8 cellular contexts compared by ENCODE assay signal in the genomic region with DNA sequence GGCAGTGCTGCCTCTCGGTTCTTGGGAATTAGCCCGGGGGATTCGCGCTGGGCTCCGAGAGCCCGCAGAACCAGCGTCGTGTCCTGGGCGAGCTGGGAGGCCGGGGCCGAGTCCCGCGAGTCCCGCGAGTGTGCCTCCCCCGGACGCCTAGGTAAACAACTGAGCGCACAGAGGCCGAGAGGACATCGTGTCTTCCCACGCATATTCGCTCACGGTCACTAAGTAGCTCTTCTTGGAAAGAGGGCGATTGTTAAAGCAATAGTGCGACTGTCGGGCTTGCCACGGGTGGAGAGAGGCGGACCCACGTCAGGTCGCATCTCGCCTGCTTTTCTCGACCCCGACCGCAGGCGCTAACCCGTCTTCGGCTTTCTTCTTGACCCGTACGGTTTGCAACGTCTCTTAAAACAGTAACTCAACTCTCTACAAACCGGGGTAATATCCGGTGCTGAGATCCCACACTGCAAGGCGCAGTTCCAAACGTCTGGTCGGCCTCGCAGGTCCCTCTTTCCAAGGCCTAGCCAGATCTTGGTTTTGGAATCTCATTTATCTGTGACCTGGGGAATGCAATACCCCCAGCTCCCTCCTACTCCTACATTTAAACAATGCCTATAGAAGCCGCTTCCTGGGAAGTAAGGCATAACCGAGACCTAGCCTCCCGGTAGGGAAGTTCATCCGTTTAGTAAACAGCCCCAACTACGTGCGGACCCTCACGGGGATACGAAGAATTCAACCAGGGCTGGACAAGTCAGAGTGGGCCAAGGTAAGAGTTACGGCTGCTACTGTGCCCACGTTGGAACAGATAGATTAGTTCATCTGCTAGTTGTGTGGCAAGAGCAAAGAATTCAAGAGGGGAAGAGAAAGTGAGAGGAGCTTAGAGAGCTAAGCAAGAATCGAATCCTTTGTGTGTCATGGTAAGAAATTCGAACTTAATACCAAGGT. TPM values are rescaled to one million over a fixed set of nuclear protein-coding genes. Genes with fewer than 3 reads are reported as not detected.
DNase-seq lines count a peak whose midpoint lies in the region; ATAC-seq and TF ChIP-seq lines count a peak whose summit lies in the region.

No MANE protein-coding gene starts in this region.

- H3K27ac ChIP-seq in HCT116 (ENCODE audit: low read depth, low read length), result peak overlapping the region; percentile 88
- H3K27ac ChIP-seq in MM.1S (ENCODE audit: low read length), result peak overlapping the region; percentile 90

- in situ Hi-C loops in GM13977 (cut with MboI; ENCODE audit: low pct_unique_long_range_greater_than_20kb, low sequenced_read_pairs, unreplicated experiment), result loop anchor here (10.0 to 25.0 kb wide), 2 partner anchors 488 to 695 kb away; partner anchors contain the start of genes CAPS2 and GLIPR1L1

- BruUV-seq in HCT116 (replicated peaks; lab: Mats Ljungman, UMichigan), result no TSS peak

- H3K9ac ChIP-seq in HCT116 (ENCODE audit: low read length), result peak overlapping the region; percentile 92
- H3K9ac ChIP-seq in MM.1S (ENCODE audit: low read length), result peak overlapping the region; percentile 94

- H3K27me3 Mint-ChIP-seq in natural killer cell (ENCODE audit: low read depth in 2 of 2), result no peaks in the 10 kb centered on the region

- H3K4me2 ChIP-seq in HCT116 (ENCODE audit: low read length) (peak overlapping the region; percentile 94), MM.1S (ENCODE audit: low read depth, low read length) (peak overlapping the region; percentile 90)

- peak; percentile 0 for ATAC-seq in HCT116
- ATAC-seq in natural killer cell, result peak; percentile 18 to 37 (median 33)

- no peak for TF ChIP-seq RAD21 in HCT116 (IDR thresholded peaks at IDR 0.05; ENCODE audit: low read depth)

- peak overlapping the region; percentile 95 to 98 for H3K27ac Mint-ChIP-seq in natural killer cell

- peaks cover 4 to 20% of the 10 kb centered on the region in 2 experiments; a peak in 3 of 4 replicates for H3K36me3 ChIP-seq in HCT116 (ENCODE audit: control insufficient read depth in 1 of 2, insufficient read depth in 2 of 2, low read length in 2 of 2)
- H3K36me3 ChIP-seq in MM.1S (replicated peaks; ENCODE audit: insufficient read depth, low read length), result no peaks in the 10 kb centered on the region

- no peaks in the 10 kb centered on the region for H3K9me3 ChIP-seq in HCT116 (ENCODE audit: control insufficient read depth in 1 of 2, insufficient read depth in 1 of 2, low read depth in 1 of 2, low read length in 2 of 2)
- H3K9me3 ChIP-seq in MM.1S (replicated peaks; ENCODE audit: insufficient read depth, low read length), result no peaks in the 10 kb centered on the region

- H3K36me3 Mint-ChIP-seq in natural killer cell, result no peaks in the 10 kb centered on the region

- H3K4me3 Mint-ChIP-seq in natural killer cell, result peak overlapping the region; percentile 93

- H2AFZ ChIP-seq in HCT116 (ENCODE audit: low read depth, low read length, poor library complexity, severe bottlenecking), result no peak overlapping the region
- peak overlapping the region; percentile 94 for H2AFZ ChIP-seq in MM.1S (ENCODE audit: low read length)

- no peaks in the 10 kb centered on the region for H3K9me3 Mint-ChIP-seq in natural killer cell

- H3K27me3 ChIP-seq in HCT116 (ENCODE audit: insufficient read depth, low read length) (no peaks in the 10 kb centered on the region), MM.1S (replicated peaks; ENCODE audit: insufficient read depth, low read length) (no peaks in the 10 kb centered on the region)

- H4K20me1 ChIP-seq in HCT116 (ENCODE audit: insufficient read depth), result no peaks in the 10 kb centered on the region
- H4K20me1 ChIP-seq in MM.1S (ENCODE audit: insufficient read depth, low read length), result no peaks in the 10 kb centered on the region

- peak; percentile 47 for TF ChIP-seq POLR2A in HCT116 (IDR thresholded peaks at IDR 0.05; ENCODE audit: borderline replicate concordance, extremely low read depth, insufficient read depth, insufficient read length)

- H3K4me1 Mint-ChIP-seq in natural killer cell, result peaks cover 36 to 37% of the 10 kb centered on the region in 2 donors

- H3K4me3 ChIP-seq in HCT116 (replicated peaks in 1 of 2; ENCODE audit: low read depth in 1 of 2, low read length in 2 of 2), result peak overlapping the region; percentile 75
- H3K4me3 ChIP-seq in MM.1S (ENCODE audit: low read length), result peak overlapping the region; percentile 96

- H3K9me2 ChIP-seq in HCT116 (ENCODE audit: insufficient read depth) (no peaks in the 10 kb centered on the region), MM.1S (replicated peaks; ENCODE audit: insufficient read depth, low read length) (no peaks in the 10 kb centered on the region)

- TF ChIP-seq CTCF in GM13977 (IDR thresholded peaks at IDR 0.05; ENCODE audit: extremely low read depth, insufficient read depth, missing control alignments) (no peak), HCT116 (IDR thresholded peaks at IDR 0.05 in 2 of 3, conservative IDR thresholded peaks at IDR 0.05 in 1 of 3; ENCODE audit: borderline replicate concordance in 1 of 3, insufficient read depth in 1 of 3, low read depth in 2 of 3, low read length in 2 of 3) (no peak), MM.1S (IDR thresholded peaks at IDR 0.05; ENCODE audit: low read length) (no peak), natural killer cell (IDR thresholded peaks at IDR 0.05) (no peak)

- H3K4me1 ChIP-seq in HCT116 (ENCODE audit: control insufficient read depth in 1 of 2, insufficient read depth in 2 of 2, low read length in 2 of 2) (peaks cover 23 to 53% of the 10 kb centered on the region in 2 experiments), MM.1S (ENCODE audit: low read length) (peaks cover 19% of the 10 kb centered on the region)

- intact Hi-C loops in HCT116 (cut with micrococcal nuclease) (loop anchor here (10.0 kb wide), 1 partner anchor 422 kb away; no protein-coding TSS in a partner anchor), natural killer cell (cut with micrococcal nuclease) (loop anchor here (5.0 kb wide), 2 partner anchors 395 to 520 kb away; partner anchors contain the start of gene KRR1)

- peaks cover 58% of the 10 kb centered on the region for H3K79me2 ChIP-seq in HCT116 (ENCODE audit: insufficient read depth, low read length)
- peaks cover 35% of the 10 kb centered on the region for H3K79me2 ChIP-seq in MM.1S (ENCODE audit: low read length)

- POLR2A ChIA-PET in HCT116 (lab: Charles Lee), result interaction anchor here (0.7 to 3.1 kb wide), 23 partner anchors 11 to 404 kb away, joined by 3 to 17 read pairs (median 4); no protein-coding TSS in a partner anchor

- RAD21 ChIA-PET in HCT116 (lab: Charles Lee; ENCODE audit: low non-redundant PET in 1 of 2, low total read pairs in 2 of 2, uncharacterized antibody in 2 of 2, unreplicated experiment in 2 of 2), result no interaction called here

- H3F3A ChIP-seq in MM.1S (ENCODE audit: insufficient read depth, low read length), result peaks cover 24% of the 10 kb centered on the region

- CTCF ChIA-PET in HCT116 (lab: Charles Lee), result no interaction called here

- DNase-seq in GM13977 (ENCODE audit: low spot score) (peak; percentile 64), HCT116 (ENCODE audit: low read depth, low spot score) (no peak), MM.1S (peak; percentile 79), fibroblast of the conjunctiva (ENCODE audit: low read depth) (peak; percentile 37), natural killer cell (peak; percentile 60), ureter (ENCODE audit: low spot score) (peak; percentile 55), NCI-H1417 treated with DMSO at 0.1 percent for 48 hours (lab: John Stamatoyannopoulos, UW) (no peak)
- peak; percentile 74 to 75 for DNase-seq in activated T-cell treated with anti-CD3 and anti-CD28 coated beads, Interleukin-2, amount 50 U/mL, for 48 hours

TF ChIP-seq in HCT116, 20 proteins besides CTCF, POLR2A, EP300 and RAD21:
- TF ChIP-seq POLR2AphosphoS5 (IDR thresholded peaks at IDR 0.05; ENCODE audit: low read depth, low read length) (peak; percentile 33; the same call in 1 of the 2 replicates), SRF (IDR thresholded peaks at IDR 0.05; ENCODE audit: low read depth) (no peak), JUND (IDR thresholded peaks at IDR 0.05) (peak; percentile 1; the same call in 1 of the 2 replicates), CBX3 (IDR thresholded peaks at IDR 0.05; ENCODE audit: low read depth) (no peak), ZFX (IDR thresholded peaks at IDR 0.05) (no peak), SIN3A (IDR thresholded peaks at IDR 0.05; ENCODE audit: low read depth) (no peak)
- TF ChIP-seq, protein P1, sequence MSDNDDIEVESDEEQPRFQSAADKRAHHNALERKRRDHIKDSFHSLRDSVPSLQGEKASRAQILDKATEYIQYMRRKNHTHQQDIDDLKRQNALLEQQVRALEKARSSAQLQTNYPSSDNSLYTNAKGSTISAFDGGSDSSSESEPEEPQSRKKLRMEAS (IDR thresholded peaks at IDR 0.05), result no peak

RNA-seq across cellular contexts. Expression of gene PHLDA1, which starts 0.7 kb away (rescaled TPM):
- total RNA-seq in HCT116 (2021; ENCODE audit: unreplicated experiment), result 231 TPM
- polyA plus RNA-seq in HCT116 (2012), result 178 and 186 TPM in 2 replicates
- total RNA-seq in natural killer cell, result 10 to 100 TPM; 11.1 to 24.0 (median 19.1) TPM
- 10.7 TPM for total RNA-seq in ureter

RNA-seq across cellular contexts. Expression of gene NAP1L1, which starts 52.2 kb away (rescaled TPM):
- total RNA-seq in HCT116 (2021; ENCODE audit: unreplicated experiment), result 531 TPM
- 226 and 309 TPM in 2 replicates for polyA plus RNA-seq in HCT116 (2012)
- 100 to 1,000 TPM; 264 to 431 (median 286) TPM for total RNA-seq in natural killer cell
- 329 TPM for total RNA-seq in ureter

Comparison
In these comparisons a context has a peak if more than half of its experiments do, and no peak if none do; other contexts are left out.
1. DNase-seq: peak in GM13977 (single experiment), MM.1S (single experiment), activated T-cell treated with anti-CD3 and anti-CD28 coated beads, Interleukin-2, amount 50 U/mL, for 48 hours (2 of 2), fibroblast of the conjunctiva (single experiment), natural killer cell (single experiment) and ureter (single experiment); none in HCT116 (single experiment) and NCI-H1417 treated with DMSO at 0.1 percent for 48 hours (single experiment).